1 cellular context compared by ENCODE assay signal in genomic region chr17:44308320-44308818, GRCh38.
TF ChIP-seq lines count a peak whose summit lies in the region.

Gene RUNDC3A, plus strand, starts transcription at chr17:44308601. Its CDS starts 232 bp downstream, at chr17:44308833.

TF ChIP-seq in HEK293, 187 proteins besides CTCF, POLR2A, EP300 and RAD21 (continued from another document):
- TF ChIP-seq, protein P1, sequence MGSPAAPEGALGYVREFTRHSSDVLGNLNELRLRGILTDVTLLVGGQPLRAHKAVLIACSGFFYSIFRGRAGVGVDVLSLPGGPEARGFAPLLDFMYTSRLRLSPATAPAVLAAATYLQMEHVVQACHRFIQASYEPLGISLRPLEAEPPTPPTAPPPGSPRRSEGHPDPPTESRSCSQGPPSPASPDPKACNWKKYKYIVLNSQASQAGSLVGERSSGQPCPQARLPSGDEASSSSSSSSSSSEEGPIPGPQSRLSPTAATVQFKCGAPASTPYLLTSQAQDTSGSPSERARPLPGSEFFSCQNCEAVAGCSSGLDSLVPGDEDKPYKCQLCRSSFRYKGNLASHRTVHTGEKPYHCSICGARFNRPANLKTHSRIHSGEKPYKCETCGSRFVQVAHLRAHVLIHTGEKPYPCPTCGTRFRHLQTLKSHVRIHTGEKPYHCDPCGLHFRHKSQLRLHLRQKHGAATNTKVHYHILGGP (tag by site-specific recombination; IDR thresholded peaks at IDR 0.05) = no peak
- TF ChIP-seq, protein P2, sequence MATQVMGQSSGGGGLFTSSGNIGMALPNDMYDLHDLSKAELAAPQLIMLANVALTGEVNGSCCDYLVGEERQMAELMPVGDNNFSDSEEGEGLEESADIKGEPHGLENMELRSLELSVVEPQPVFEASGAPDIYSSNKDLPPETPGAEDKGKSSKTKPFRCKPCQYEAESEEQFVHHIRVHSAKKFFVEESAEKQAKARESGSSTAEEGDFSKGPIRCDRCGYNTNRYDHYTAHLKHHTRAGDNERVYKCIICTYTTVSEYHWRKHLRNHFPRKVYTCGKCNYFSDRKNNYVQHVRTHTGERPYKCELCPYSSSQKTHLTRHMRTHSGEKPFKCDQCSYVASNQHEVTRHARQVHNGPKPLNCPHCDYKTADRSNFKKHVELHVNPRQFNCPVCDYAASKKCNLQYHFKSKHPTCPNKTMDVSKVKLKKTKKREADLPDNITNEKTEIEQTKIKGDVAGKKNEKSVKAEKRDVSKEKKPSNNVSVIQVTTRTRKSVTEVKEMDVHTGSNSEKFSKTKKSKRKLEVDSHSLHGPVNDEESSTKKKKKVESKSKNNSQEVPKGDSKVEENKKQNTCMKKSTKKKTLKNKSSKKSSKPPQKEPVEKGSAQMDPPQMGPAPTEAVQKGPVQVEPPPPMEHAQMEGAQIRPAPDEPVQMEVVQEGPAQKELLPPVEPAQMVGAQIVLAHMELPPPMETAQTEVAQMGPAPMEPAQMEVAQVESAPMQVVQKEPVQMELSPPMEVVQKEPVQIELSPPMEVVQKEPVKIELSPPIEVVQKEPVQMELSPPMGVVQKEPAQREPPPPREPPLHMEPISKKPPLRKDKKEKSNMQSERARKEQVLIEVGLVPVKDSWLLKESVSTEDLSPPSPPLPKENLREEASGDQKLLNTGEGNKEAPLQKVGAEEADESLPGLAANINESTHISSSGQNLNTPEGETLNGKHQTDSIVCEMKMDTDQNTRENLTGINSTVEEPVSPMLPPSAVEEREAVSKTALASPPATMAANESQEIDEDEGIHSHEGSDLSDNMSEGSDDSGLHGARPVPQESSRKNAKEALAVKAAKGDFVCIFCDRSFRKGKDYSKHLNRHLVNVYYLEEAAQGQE (tag by site-specific recombination; IDR thresholded peaks at IDR 0.05) = peak; percentile 98
- no peak for TF ChIP-seq INSM2 (tag by site-specific recombination; IDR thresholded peaks at IDR 0.05)
- peak; percentile 93 for TF ChIP-seq GLIS2 (tag by site-specific recombination; IDR thresholded peaks at IDR 0.05)
- TF ChIP-seq, protein P3, sequence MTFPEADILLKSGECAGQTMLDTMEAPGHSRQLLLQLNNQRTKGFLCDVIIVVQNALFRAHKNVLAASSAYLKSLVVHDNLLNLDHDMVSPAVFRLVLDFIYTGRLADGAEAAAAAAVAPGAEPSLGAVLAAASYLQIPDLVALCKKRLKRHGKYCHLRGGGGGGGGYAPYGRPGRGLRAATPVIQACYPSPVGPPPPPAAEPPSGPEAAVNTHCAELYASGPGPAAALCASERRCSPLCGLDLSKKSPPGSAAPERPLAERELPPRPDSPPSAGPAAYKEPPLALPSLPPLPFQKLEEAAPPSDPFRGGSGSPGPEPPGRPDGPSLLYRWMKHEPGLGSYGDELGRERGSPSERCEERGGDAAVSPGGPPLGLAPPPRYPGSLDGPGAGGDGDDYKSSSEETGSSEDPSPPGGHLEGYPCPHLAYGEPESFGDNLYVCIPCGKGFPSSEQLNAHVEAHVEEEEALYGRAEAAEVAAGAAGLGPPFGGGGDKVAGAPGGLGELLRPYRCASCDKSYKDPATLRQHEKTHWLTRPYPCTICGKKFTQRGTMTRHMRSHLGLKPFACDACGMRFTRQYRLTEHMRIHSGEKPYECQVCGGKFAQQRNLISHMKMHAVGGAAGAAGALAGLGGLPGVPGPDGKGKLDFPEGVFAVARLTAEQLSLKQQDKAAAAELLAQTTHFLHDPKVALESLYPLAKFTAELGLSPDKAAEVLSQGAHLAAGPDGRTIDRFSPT (tag by site-specific recombination; IDR thresholded peaks at IDR 0.05) = peak; percentile 59
- no peak for TF ChIP-seq ZSCAN5A (tag by site-specific recombination; IDR thresholded peaks at IDR 0.05)
- peak; percentile 59 for TF ChIP-seq ZFHX2 (tag by site-specific recombination; conservative IDR thresholded peaks at IDR 0.05)
- no peak for TF ChIP-seq ZNF571 (tag by site-specific recombination; IDR thresholded peaks at IDR 0.05)
- TF ChIP-seq KLF16 (tag by site-specific recombination; IDR thresholded peaks at IDR 0.05) = peak; percentile 86; the same call in 1 of the 2 replicates
- TF ChIP-seq ZBTB8A (tag by site-specific recombination; IDR thresholded peaks at IDR 0.05) = 0 out of 2 replicates have a peak, but pooled peaks have one; percentile 15
- TF ChIP-seq GLIS1 (tag by site-specific recombination; IDR thresholded peaks at IDR 0.05) = peak; percentile 81
- peak; percentile 93 for TF ChIP-seq ATF2 (tag by site-specific recombination; IDR thresholded peaks at IDR 0.05; ENCODE audit: low read depth)
- peak; percentile 94 for TF ChIP-seq ZNF398 (tag by site-specific recombination; IDR thresholded peaks at IDR 0.05)
- TF ChIP-seq KLF8 (tag by site-specific recombination; IDR thresholded peaks at IDR 0.05) = peak; percentile 29; the same call in 1 of the 2 replicates
- TF ChIP-seq, protein P4, sequence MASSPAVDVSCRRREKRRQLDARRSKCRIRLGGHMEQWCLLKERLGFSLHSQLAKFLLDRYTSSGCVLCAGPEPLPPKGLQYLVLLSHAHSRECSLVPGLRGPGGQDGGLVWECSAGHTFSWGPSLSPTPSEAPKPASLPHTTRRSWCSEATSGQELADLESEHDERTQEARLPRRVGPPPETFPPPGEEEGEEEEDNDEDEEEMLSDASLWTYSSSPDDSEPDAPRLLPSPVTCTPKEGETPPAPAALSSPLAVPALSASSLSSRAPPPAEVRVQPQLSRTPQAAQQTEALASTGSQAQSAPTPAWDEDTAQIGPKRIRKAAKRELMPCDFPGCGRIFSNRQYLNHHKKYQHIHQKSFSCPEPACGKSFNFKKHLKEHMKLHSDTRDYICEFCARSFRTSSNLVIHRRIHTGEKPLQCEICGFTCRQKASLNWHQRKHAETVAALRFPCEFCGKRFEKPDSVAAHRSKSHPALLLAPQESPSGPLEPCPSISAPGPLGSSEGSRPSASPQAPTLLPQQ (tag by site-specific recombination; IDR thresholded peaks at IDR 0.05) = peak; percentile 46; the same call in 1 of the 2 replicates
- TF ChIP-seq ZNF501 (tag by site-specific recombination; IDR thresholded peaks at IDR 0.05) = no peak
- no peak for TF ChIP-seq ZBTB1 (tag by site-specific recombination; IDR thresholded peaks at IDR 0.05)
- TF ChIP-seq ZBTB21 (tag by site-specific recombination; IDR thresholded peaks at IDR 0.05) = peak; percentile 78
- TF ChIP-seq, protein P5, sequence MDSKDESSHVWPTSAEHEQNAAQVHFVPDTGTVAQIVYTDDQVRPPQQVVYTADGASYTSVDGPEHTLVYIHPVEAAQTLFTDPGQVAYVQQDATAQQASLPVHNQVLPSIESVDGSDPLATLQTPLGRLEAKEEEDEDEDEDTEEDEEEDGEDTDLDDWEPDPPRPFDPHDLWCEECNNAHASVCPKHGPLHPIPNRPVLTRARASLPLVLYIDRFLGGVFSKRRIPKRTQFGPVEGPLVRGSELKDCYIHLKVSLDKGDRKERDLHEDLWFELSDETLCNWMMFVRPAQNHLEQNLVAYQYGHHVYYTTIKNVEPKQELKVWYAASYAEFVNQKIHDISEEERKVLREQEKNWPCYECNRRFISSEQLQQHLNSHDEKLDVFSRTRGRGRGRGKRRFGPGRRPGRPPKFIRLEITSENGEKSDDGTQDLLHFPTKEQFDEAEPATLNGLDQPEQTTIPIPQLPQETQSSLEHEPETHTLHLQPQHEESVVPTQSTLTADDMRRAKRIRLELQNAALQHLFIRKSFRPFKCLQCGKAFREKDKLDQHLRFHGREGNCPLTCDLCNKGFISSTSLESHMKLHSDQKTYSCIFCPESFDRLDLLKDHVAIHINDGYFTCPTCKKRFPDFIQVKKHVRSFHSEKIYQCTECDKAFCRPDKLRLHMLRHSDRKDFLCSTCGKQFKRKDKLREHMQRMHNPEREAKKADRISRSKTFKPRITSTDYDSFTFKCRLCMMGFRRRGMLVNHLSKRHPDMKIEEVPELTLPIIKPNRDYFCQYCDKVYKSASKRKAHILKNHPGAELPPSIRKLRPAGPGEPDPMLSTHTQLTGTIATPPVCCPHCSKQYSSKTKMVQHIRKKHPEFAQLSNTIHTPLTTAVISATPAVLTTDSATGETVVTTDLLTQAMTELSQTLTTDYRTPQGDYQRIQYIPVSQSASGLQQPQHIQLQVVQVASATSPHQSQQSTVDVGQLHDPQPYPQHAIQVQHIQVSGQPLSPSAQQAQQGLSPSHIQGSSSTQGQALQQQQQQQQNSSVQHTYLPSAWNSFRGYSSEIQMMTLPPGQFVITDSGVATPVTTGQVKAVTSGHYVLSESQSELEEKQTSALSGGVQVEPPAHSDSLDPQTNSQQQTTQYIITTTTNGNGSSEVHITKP (tag by site-specific recombination; IDR thresholded peaks at IDR 0.05) = peak; percentile 98
- TF ChIP-seq ZBTB10 (tag by site-specific recombination; IDR thresholded peaks at IDR 0.05) = peak; percentile 83
TF ChIP-seq in HEK293: peak in this region for 29.
